In the genomic region with DNA sequence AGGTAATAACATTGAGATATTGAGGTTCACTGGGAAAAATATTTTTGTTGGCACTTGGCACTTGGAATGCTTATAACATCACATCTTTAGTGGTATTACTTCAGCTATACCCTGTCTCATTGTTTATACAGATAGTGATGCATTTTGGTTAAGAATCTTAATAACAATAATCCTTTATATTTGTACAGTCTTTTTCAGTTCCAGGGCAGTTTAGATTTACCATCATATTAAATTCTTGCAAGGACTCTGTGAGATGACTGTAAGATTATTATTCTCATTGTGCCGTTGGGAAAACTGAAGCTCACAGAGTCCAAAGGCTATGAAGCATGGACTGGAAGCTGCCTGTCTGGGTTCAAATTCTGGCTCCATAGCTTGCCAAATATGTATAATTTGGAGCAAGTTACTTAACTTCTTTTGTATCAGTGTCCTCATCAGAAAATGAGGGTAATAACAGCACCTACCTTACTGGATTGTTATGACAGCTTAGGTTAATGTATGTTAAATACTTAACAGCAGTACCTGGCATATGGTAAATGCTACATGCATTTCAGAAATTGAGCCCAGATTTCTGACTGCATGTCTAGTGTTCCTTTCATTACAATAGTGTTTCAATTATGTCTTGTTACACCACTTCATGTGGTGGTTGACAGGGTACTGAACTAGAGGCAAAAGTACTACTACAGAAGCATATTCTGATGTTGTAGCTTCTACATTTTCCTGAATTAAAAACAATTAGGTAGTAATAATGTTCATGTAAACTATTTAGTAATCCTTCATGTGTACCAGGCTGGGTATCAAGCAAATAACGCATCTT, we compare ENCODE assay signal across 23 cellular contexts.
A peak's percentile ranks its signal among the peaks of the same experiment; 100 is the strongest.
DNase-seq lines count a peak whose midpoint lies in the region; ATAC-seq, FAIRE-seq and TF ChIP-seq lines count a peak whose summit lies in the region.
"Had no signal": no experiment of that assay in that cellular context is flagged by ENCODE, and none has a peak within 500 bp of the region (broad histone marks: within the 10 kb centered on the region; RNA-seq: fewer than 3 reads in every experiment).

No MANE protein-coding gene starts in this region.

- H3K27me3 ChIP-seq in PC-3 (ENCODE audit: low read length) (no peaks in the 10 kb centered on the region), endothelial cell of umbilical vein (ENCODE audit: control insufficient read depth in 2 of 2, insufficient read depth in 2 of 2, low read length in 2 of 2) (no peaks in the 10 kb centered on the region)
- H3K27me3 ChIP-seq: ascending aorta, esophagus muscularis mucosa, testis had no signal

- peaks cover 4% of the 10 kb centered on the region for H3K9me1 ChIP-seq in endothelial cell of umbilical vein (replicated peaks; ENCODE audit: control insufficient read depth, extremely low read depth, insufficient read depth, low read length)

- H3K4me2 ChIP-seq in PC-3 (ENCODE audit: low read length) (peak overlapping the region; percentile 58), endothelial cell of umbilical vein (ENCODE audit: insufficient read depth, low read length) (peak overlapping the region; percentile 67)

- H3K36me3 Mint-ChIP-seq in mesothelial cell of epicardium: no peaks in the 10 kb centered on the region
- no peaks in the 10 kb centered on the region for H3K36me3 Mint-ChIP-seq in activated T-helper 17 cell treated with anti-CD3 and anti-CD28 coated beads, Interleukin-2, amount 50 U/mL, for 72 hours (ENCODE audit: low read depth)
- no peaks in the 10 kb centered on the region for H3K36me3 Mint-ChIP-seq in activated CD4-positive, alpha-beta T cell treated with anti-CD3 and anti-CD28 coated beads for 36 hours (ENCODE audit: low read depth)
- H3K36me3 Mint-ChIP-seq: activated naive CD4-positive, alpha-beta T cell treated with anti-CD3 and anti-CD28 coated beads, Interleukin-2, amount 10 ng/mL, durations not matched to agents 7 days and 5 days; stimulated activated memory B cell treated with anti-CD40 and anti-IgM and Interleukin-4, amounts not matched to agents 10 μg/mL and 1 μg/mL and 100 μg/mL, for 72 hours had no signal

- no peak overlapping the region for H2AFZ ChIP-seq in PC-3 (ENCODE audit: low read length)
- H2AFZ ChIP-seq in endothelial cell of umbilical vein (ENCODE audit: low read depth, low read length): peak overlapping the region; percentile 85

- H3K9me2 ChIP-seq in PC-3 (replicated peaks; ENCODE audit: low read length): no peaks in the 10 kb centered on the region

- dilution Hi-C loops in endothelial cell of umbilical vein (cut with MboI; ENCODE audit: extremely low pct_ligation_motif_present, low sequenced_read_pairs): no loop called here

- CTCF ChIA-PET in PC-3 (lab: Charles Lee) (no interaction called here), endothelial cell of umbilical vein (lab: Charles Lee) (interaction anchor here (0.8 to 1.8 kb wide), 15 partner anchors 9 to 890 kb away, joined by 3 to 14 read pairs (median 3); a partner anchor contains a TSS)
- CTCF ChIA-PET in activated CD4-positive, alpha-beta T cell treated with anti-CD3 and anti-CD28 coated beads for 36 hours (lab: Charles Lee): no interaction called here

- intact Hi-C loops in PC-3 (cut with micrococcal nuclease) (loop anchor here (2.0 to 10.0 kb wide), 7 partner anchors 115 to 413 kb away; a partner anchor contains a TSS), endothelial cell of umbilical vein (cut with micrococcal nuclease) (loop anchor here (1.0 kb wide), 2 partner anchors 273 to 692 kb away; a partner anchor contains a TSS)
- intact Hi-C loops in activated CD4-positive, alpha-beta T cell treated with anti-CD3 and anti-CD28 coated beads for 36 hours (cut with DNase I, micrococcal nuclease): no loop called here

- TF ChIP-seq POLR2A in endothelial cell of umbilical vein (IDR thresholded peaks at IDR 0.05; ENCODE audit: low read depth, low read length): no peak

- H3K27ac ChIP-seq in PC-3 (ENCODE audit: low read length) (peak overlapping the region; percentile 64), endothelial cell of umbilical vein (ENCODE audit: insufficient read depth, low read depth, low read length) (peak overlapping the region; percentile 39)
- H3K27ac ChIP-seq: ascending aorta, esophagus muscularis mucosa, testis had no signal

- no peak for FAIRE-seq in endothelial cell of umbilical vein (lab: Jason Lieb, UNC)
- FAIRE-seq: GM19239 had no signal

- H3K36me3 ChIP-seq in PC-3 (ENCODE audit: low read depth, low read length) (no peaks in the 10 kb centered on the region), endothelial cell of umbilical vein (ENCODE audit: control insufficient read depth in 2 of 2, extremely low read depth in 1 of 2, insufficient read depth in 2 of 2, low read length in 2 of 2) (no peaks in the 10 kb centered on the region)
- H3K36me3 ChIP-seq: ascending aorta, esophagus muscularis mucosa had no signal

- POLR2A ChIA-PET in PC-3 (lab: Charles Lee; ENCODE audit: unreplicated experiment): interaction anchor here (0.8 kb wide), 1 partner anchor 272 kb away, joined by 3 read pairs; no protein-coding TSS in a partner anchor
- POLR2A ChIA-PET in endothelial cell of umbilical vein (lab: Charles Lee): interaction anchor here (0.5 kb wide), 1 partner anchor 191 kb away, joined by 3 read pairs; no protein-coding TSS in a partner anchor
- POLR2A ChIA-PET in activated CD4-positive, alpha-beta T cell treated with anti-CD3 and anti-CD28 coated beads for 36 hours (lab: Charles Lee): no interaction called here

- H3K4me1 ChIP-seq in PC-3 (ENCODE audit: insufficient read depth, low read length): peaks cover 90% of the 10 kb centered on the region
- peaks cover 21% of the 10 kb centered on the region for H3K4me1 ChIP-seq in endothelial cell of umbilical vein (ENCODE audit: control insufficient read depth, extremely low read depth, insufficient read depth, low read length)
- H3K4me1 ChIP-seq: esophagus muscularis mucosa, testis had no signal

- no peak for TF ChIP-seq CTCF in PC-3 (conservative IDR thresholded peaks at IDR 0.05; ENCODE audit: low read depth, low read length)
- TF ChIP-seq CTCF in endothelial cell of umbilical vein (IDR thresholded peaks at IDR 0.05; ENCODE audit: extremely low read depth in 1 of 2, insufficient read depth in 1 of 2, low read depth in 1 of 2, low read length in 2 of 2): no peak
- TF ChIP-seq CTCF in mesothelial cell of epicardium (IDR thresholded peaks at IDR 0.05; ENCODE audit: unreplicated experiment): no peak

- no TSS peak for BruUV-seq in PC-3 (replicated peaks; lab: Mats Ljungman, UMichigan)
- no TSS peak for BruUV-seq in endothelial cell of umbilical vein (replicated peaks; lab: Mats Ljungman, UMichigan)

- no peak for ATAC-seq in PC-3
- no peak for ATAC-seq in activated T-helper 17 cell treated with anti-CD3 and anti-CD28 coated beads, Interleukin-2, amount 50 U/mL, for 72 hours (replicated peaks)
- no peak for ATAC-seq in activated CD4-positive, alpha-beta T cell treated with anti-CD3 and anti-CD28 coated beads for 36 hours
- ATAC-seq: stimulated activated memory B cell treated with anti-CD40 and anti-IgM and Interleukin-4, amounts not matched to agents 10 μg/mL and 1 μg/mL and 100 μg/mL, for 72 hours had no signal

- H3K4me3 Mint-ChIP-seq in mesothelial cell of epicardium: peak overlapping the region; percentile 13
- no peak overlapping the region for H3K4me3 Mint-ChIP-seq in activated T-helper 17 cell treated with anti-CD3 and anti-CD28 coated beads, Interleukin-2, amount 50 U/mL, for 72 hours
- no peak overlapping the region for H3K4me3 Mint-ChIP-seq in activated CD4-positive, alpha-beta T cell treated with anti-CD3 and anti-CD28 coated beads for 36 hours
- H3K4me3 Mint-ChIP-seq: activated naive CD4-positive, alpha-beta T cell treated with anti-CD3 and anti-CD28 coated beads, Interleukin-2, amount 10 ng/mL, durations not matched to agents 7 days and 5 days; activated T-cell treated with anti-CD3 and anti-CD28 coated beads, Interleukin-2, amount 50 U/mL, for 24 hours; nephron progenitor cell; stimulated activated memory B cell treated with anti-CD40 and anti-IgM and Interleukin-4, amounts not matched to agents 10 μg/mL and 1 μg/mL and 100 μg/mL, for 72 hours had no signal

- no peaks in the 10 kb centered on the region for H3F3A ChIP-seq in PC-3 (ENCODE audit: low read length, unreplicated experiment)

- no peaks in the 10 kb centered on the region for H3K79me2 ChIP-seq in PC-3 (ENCODE audit: low read length)
- H3K79me2 ChIP-seq in endothelial cell of umbilical vein (ENCODE audit: control insufficient read depth, insufficient read depth, low read length): no peaks in the 10 kb centered on the region

- H3K9me3 ChIP-seq in PC-3 (ENCODE audit: low read length) (no peaks in the 10 kb centered on the region), endothelial cell of umbilical vein (replicated peaks; ENCODE audit: control insufficient read depth, insufficient read depth, low read length) (no peaks in the 10 kb centered on the region)
- H3K9me3 ChIP-seq: ascending aorta, esophagus muscularis mucosa, testis had no signal

- H3K4me1 Mint-ChIP-seq in mesothelial cell of epicardium: peaks cover 88% of the 10 kb centered on the region
- H3K4me1 Mint-ChIP-seq in activated T-helper 17 cell treated with anti-CD3 and anti-CD28 coated beads, Interleukin-2, amount 50 U/mL, for 72 hours: no peaks in the 10 kb centered on the region
- H3K4me1 Mint-ChIP-seq in activated CD4-positive, alpha-beta T cell treated with anti-CD3 and anti-CD28 coated beads for 36 hours: no peaks in the 10 kb centered on the region
- H3K4me1 Mint-ChIP-seq: activated naive CD4-positive, alpha-beta T cell treated with anti-CD3 and anti-CD28 coated beads, Interleukin-2, amount 10 ng/mL, durations not matched to agents 7 days and 5 days; stimulated activated memory B cell treated with anti-CD40 and anti-IgM and Interleukin-4, amounts not matched to agents 10 μg/mL and 1 μg/mL and 100 μg/mL, for 72 hours had no signal

- H3K4me3 ChIP-seq in PC-3 (ENCODE audit: low read length) (0 out of 2 replicates have a peak overlapping the region, but pooled peaks have one; percentile 0), endothelial cell of umbilical vein (replicated peaks in 1 of 3; ENCODE audit: insufficient read depth in 1 of 3, low read depth in 1 of 3, low read length in 3 of 3) (no peak overlapping the region)
- H3K4me3 ChIP-seq: ascending aorta, esophagus muscularis mucosa, testis had no signal

- peak; percentile 27 for DNase-seq in PC-3
- DNase-seq in endothelial cell of umbilical vein (ENCODE audit: low read depth, low spot score): no peak
- no peak for DNase-seq in mesothelial cell of epicardium (ENCODE audit: low spot score in 2 of 2, unreplicated experiment in 2 of 2)
- no peak for DNase-seq in DMS153 (lab: John Stamatoyannopoulos, UW)
- no peak for DNase-seq in activated CD4-positive, alpha-beta T cell treated with anti-CD3 and anti-CD28 coated beads for 36 hours
- DNase-seq in putamen (ENCODE audit: low spot score): no peak
- DNase-seq: activated CD4-positive, alpha-beta T cell treated with anti-CD3 and anti-CD28 coated beads for 1 hour; activated CD8-positive, alpha-beta memory T cell treated with anti-CD3 and anti-CD28 coated beads for 24 hours; activated naive CD4-positive, alpha-beta T cell treated with anti-CD3 and anti-CD28 coated beads, Interleukin-2, amount 10 ng/mL, durations not matched to agents 7 days and 5 days; activated T-cell treated with anti-CD3 and anti-CD28 coated beads, Interleukin-2, amount 50 U/mL, for 24 hours; AML-193; KBM-7; NCI-H2171; NCI-H526; nephron progenitor cell; stimulated activated CD4-positive, alpha-beta T cell treated with anti-CD3 and anti-CD28 coated beads, Interleukin-2, amount 100 ng/mL, for 24 hours; testis had no signal

- H4K20me1 ChIP-seq in PC-3 (ENCODE audit: low read length) (no peaks in the 10 kb centered on the region), endothelial cell of umbilical vein (replicated peaks; ENCODE audit: control insufficient read depth, extremely low read depth, insufficient read depth, low read length) (no peaks in the 10 kb centered on the region)

- H3K27me3 Mint-ChIP-seq in mesothelial cell of epicardium (ENCODE audit: low read depth): no peaks in the 10 kb centered on the region
- H3K27me3 Mint-ChIP-seq in activated T-helper 17 cell treated with anti-CD3 and anti-CD28 coated beads, Interleukin-2, amount 50 U/mL, for 72 hours: peaks cover 15% of the 10 kb centered on the region
- peaks cover 2% of the 10 kb centered on the region for H3K27me3 Mint-ChIP-seq in activated CD4-positive, alpha-beta T cell treated with anti-CD3 and anti-CD28 coated beads for 36 hours
- H3K27me3 Mint-ChIP-seq: activated naive CD4-positive, alpha-beta T cell treated with anti-CD3 and anti-CD28 coated beads, Interleukin-2, amount 10 ng/mL, durations not matched to agents 7 days and 5 days; progenitor cell of endocrine pancreas; stimulated activated memory B cell treated with anti-CD40 and anti-IgM and Interleukin-4, amounts not matched to agents 10 μg/mL and 1 μg/mL and 100 μg/mL, for 72 hours had no signal

- H3K9ac ChIP-seq in PC-3 (ENCODE audit: low read length) (peak overlapping the region; percentile 22; the same call in 1 of the 2 replicates), endothelial cell of umbilical vein (replicated peaks; ENCODE audit: extremely low read depth, insufficient read depth, low read length) (no peak overlapping the region)

- peak overlapping the region; percentile 89 for H3K27ac Mint-ChIP-seq in mesothelial cell of epicardium
- H3K27ac Mint-ChIP-seq in activated T-helper 17 cell treated with anti-CD3 and anti-CD28 coated beads, Interleukin-2, amount 50 U/mL, for 72 hours: no peak overlapping the region
- H3K27ac Mint-ChIP-seq in activated CD4-positive, alpha-beta T cell treated with anti-CD3 and anti-CD28 coated beads for 36 hours: no peak overlapping the region
- H3K27ac Mint-ChIP-seq: activated naive CD4-positive, alpha-beta T cell treated with anti-CD3 and anti-CD28 coated beads, Interleukin-2, amount 10 ng/mL, durations not matched to agents 7 days and 5 days; activated T-cell treated with anti-CD3 and anti-CD28 coated beads, Interleukin-2, amount 50 U/mL, for 24 hours; nephron progenitor cell; progenitor cell of endocrine pancreas; stimulated activated memory B cell treated with anti-CD40 and anti-IgM and Interleukin-4, amounts not matched to agents 10 μg/mL and 1 μg/mL and 100 μg/mL, for 72 hours had no signal

- no peaks in the 10 kb centered on the region for H3K9me3 Mint-ChIP-seq in mesothelial cell of epicardium
- no peaks in the 10 kb centered on the region for H3K9me3 Mint-ChIP-seq in activated T-helper 17 cell treated with anti-CD3 and anti-CD28 coated beads, Interleukin-2, amount 50 U/mL, for 72 hours
- no peaks in the 10 kb centered on the region for H3K9me3 Mint-ChIP-seq in activated CD4-positive, alpha-beta T cell treated with anti-CD3 and anti-CD28 coated beads for 36 hours (ENCODE audit: low read depth)
- H3K9me3 Mint-ChIP-seq: activated naive CD4-positive, alpha-beta T cell treated with anti-CD3 and anti-CD28 coated beads, Interleukin-2, amount 10 ng/mL, durations not matched to agents 7 days and 5 days; activated T-cell treated with anti-CD3 and anti-CD28 coated beads, Interleukin-2, amount 50 U/mL, for 24 hours; nephron progenitor cell; stimulated activated memory B cell treated with anti-CD40 and anti-IgM and Interleukin-4, amounts not matched to agents 10 μg/mL and 1 μg/mL and 100 μg/mL, for 72 hours had no signal

Comparison
In these comparisons a context has a peak if more than half of its experiments do, and no peak if none do; other contexts are left out.
1. intact Hi-C loops: an anchor here in PC-3 (2.0 to 10.0 kb wide) and endothelial cell of umbilical vein (1.0 kb wide); none called in activated CD4-positive, alpha-beta T cell treated with anti-CD3 and anti-CD28 coated beads for 36 hours.